Comparison of ENCODE assay signal across 15 cellular contexts in genomic region chr10:13971586-13972475, GRCh38.
DNase-seq lines count a peak whose midpoint lies in the region; ATAC-seq, FAIRE-seq and TF ChIP-seq lines count a peak whose summit lies in the region.
"Had no signal": no experiment of that assay in that cellular context is flagged by ENCODE, and none has a peak within 500 bp of the region (broad histone marks: within the 10 kb centered on the region; RNA-seq: fewer than 3 reads in every experiment).

No MANE protein-coding gene starts in this region.

- intact Hi-C loops in IMR-90 (cut with micrococcal nuclease) (loop anchor here (5.0 kb wide), 1 partner anchor 100 kb away; no protein-coding TSS in a partner anchor), left lung (cut with DNase I) (no loop called here)

- H4K8ac ChIP-seq in IMR-90 (ENCODE audit: low read depth in 2 of 2, low read length in 2 of 2) = peak overlapping the region; percentile 18 to 95; a peak in 3 of 4 replicates
- H4K8ac ChIP-seq in H1 (ENCODE audit: extremely low read depth, insufficient read depth, low read length) = no peak overlapping the region

- ATAC-seq in IMR-90 (ENCODE audit: low read depth) (peak; percentile 57), left lung (no peak)
- ATAC-seq: esophagus mucosa had no signal

- H3K23ac ChIP-seq in IMR-90 (ENCODE audit: low read depth, low read length) (peak overlapping the region; percentile 52; the same call in 1 of the 2 replicates), H1 (ENCODE audit: insufficient read length) (no peak overlapping the region)

- H2BK120ac ChIP-seq in IMR-90 (ENCODE audit: low read depth, low read length) (peak overlapping the region; percentile 85), H1 (replicated peaks; ENCODE audit: low read depth, low read length) (no peak overlapping the region)

- FAIRE-seq in H1 (lab: Jason Lieb, UNC) = peak; percentile 52
- FAIRE-seq: islet of Langerhans had no signal

- H4K91ac ChIP-seq in IMR-90 (ENCODE audit: insufficient read depth, low read depth, low read length) (peak overlapping the region; percentile 76), H1 (replicated peaks; ENCODE audit: insufficient read length, low read length) (peak overlapping the region; percentile 48)

- H3K9me3 Mint-ChIP-seq in mesothelial cell of epicardium = no peaks in the 10 kb centered on the region

- H2AFZ ChIP-seq in IMR-90 (replicated peaks; ENCODE audit: low read length, poor library complexity) (peak overlapping the region; percentile 74), H1 (ENCODE audit: low read length) (peak overlapping the region; percentile 71; the same call in 1 of the 2 replicates)

- H2AK9ac ChIP-seq in IMR-90 (replicated peaks; ENCODE audit: low read depth, low read length, poor library complexity) = peak overlapping the region; percentile 31

- TF ChIP-seq POLR2A in IMR-90 (IDR thresholded peaks at IDR 0.05; ENCODE audit: low read depth, low read length) = no peak
- no peak for TF ChIP-seq POLR2A in H1 (IDR thresholded peaks at IDR 0.05; ENCODE audit: control extremely low read depth in 1 of 2, low read depth in 2 of 2, low read length in 2 of 2)

- dilution Hi-C loops in IMR-90 (cut with HindIII; ENCODE audit: low sequenced_read_pairs, unreplicated experiment) = no loop called here

- peaks cover 28% of the 10 kb centered on the region for H3K4me1 ChIP-seq in IMR-90 (ENCODE audit: control insufficient read depth, insufficient read depth, low read length)
- H3K4me1 ChIP-seq in H1 (replicated peaks in 1 of 4; ENCODE audit: control insufficient read depth in 3 of 4, insufficient read depth in 4 of 4, low read length in 3 of 4) = peaks cover 0 to 18% (median 9%) of the 10 kb centered on the region in 4 experiments; a peak in 5 of 7 replicates
- H3K4me1 ChIP-seq in left lung = no peaks in the 10 kb centered on the region
- H3K4me1 ChIP-seq: uterus had no signal

- peak overlapping the region; percentile 95 for H2BK12ac ChIP-seq in H1 (ENCODE audit: low read depth, low read length)

- peaks cover 6 to 21% of the 10 kb centered on the region in 2 experiments; a peak in 3 of 4 replicates for H3K79me1 ChIP-seq in IMR-90 (ENCODE audit: low read depth in 1 of 2, low read length in 2 of 2)
- H3K79me1 ChIP-seq in H1 (ENCODE audit: low read depth, low read length) = no peaks in the 10 kb centered on the region

- H3K4me2 ChIP-seq in IMR-90 (ENCODE audit: low read depth, low read length) (peak overlapping the region; percentile 45), H1 (ENCODE audit: insufficient read depth in 1 of 2, low read depth in 2 of 2, low read length in 2 of 2) (peak overlapping the region in 1 of 2 experiments; percentile 5; a peak in 1 of 4 replicates)

- H2BK20ac ChIP-seq in IMR-90 (ENCODE audit: low read depth, low read length) (peak overlapping the region; percentile 80), H1 (ENCODE audit: low read length) (no peak overlapping the region; the same call in 1 of the 2 replicates)

- H3K36me3 ChIP-seq in IMR-90 (ENCODE audit: control insufficient read depth, insufficient read depth, low read length) = no peaks in the 10 kb centered on the region
- H3K36me3 ChIP-seq in H1 (ENCODE audit: control insufficient read depth in 2 of 4, insufficient read depth in 4 of 4, low read length in 3 of 4) = no peaks in the 10 kb centered on the region
- H3K36me3 ChIP-seq in left lung = no peaks in the 10 kb centered on the region
- H3K36me3 ChIP-seq: uterus had no signal

- peak overlapping the region; percentile 55 for H3K9ac ChIP-seq in IMR-90 (ENCODE audit: low read depth, low read length)
- H3K9ac ChIP-seq in H1 (replicated peaks in 1 of 4; ENCODE audit: extremely low read depth in 1 of 4, low read depth in 3 of 4, low read length in 3 of 4) = no peak overlapping the region

- TF ChIP-seq EP300 in H1 (IDR thresholded peaks at IDR 0.05; ENCODE audit: borderline replicate concordance in 1 of 2, low read depth in 2 of 2, low read length in 2 of 2) = no peak

- no peak for TF ChIP-seq CTCF in IMR-90 (conservative IDR thresholded peaks at IDR 0.05; ENCODE audit: low read depth, low read length)
- no peak for TF ChIP-seq CTCF in H1 (IDR thresholded peaks at IDR 0.05; ENCODE audit: control extremely low read depth in 1 of 3, insufficient read depth in 1 of 3, low read depth in 1 of 3, low read length in 3 of 3)
- no peak for TF ChIP-seq CTCF in mesothelial cell of epicardium (IDR thresholded peaks at IDR 0.05; ENCODE audit: unreplicated experiment)
- no peak for TF ChIP-seq CTCF in left lung (IDR thresholded peaks at IDR 0.05)

- peak overlapping the region; percentile 82 for H3K4ac ChIP-seq in IMR-90 (ENCODE audit: low read depth, low read length)
- no peak overlapping the region for H3K4ac ChIP-seq in H1 (replicated peaks; ENCODE audit: insufficient read length, low read depth, low read length)

- H2BK5ac ChIP-seq in IMR-90 (ENCODE audit: low read depth, low read length, poor library complexity, severe bottlenecking) (peak overlapping the region; percentile 86), H1 (ENCODE audit: low read depth, low read length) (peak overlapping the region; percentile 71; the same call in 1 of the 2 replicates)

- H3K9me1 ChIP-seq in IMR-90 (ENCODE audit: insufficient read depth, low read length) = peaks cover 24% of the 10 kb centered on the region

- H3K4me3 ChIP-seq in IMR-90 (ENCODE audit: insufficient read depth, low read depth, low read length) (no peak overlapping the region), H1 (ENCODE audit: extremely low read depth in 1 of 4, insufficient read depth in 2 of 4, low read depth in 3 of 4, low read length in 4 of 4) (no peak overlapping the region), left lung (no peak overlapping the region)
- H3K4me3 ChIP-seq: uterus had no signal

- H4K5ac ChIP-seq in IMR-90 (ENCODE audit: low read depth, low read length) (peak overlapping the region; percentile 43), H1 (ENCODE audit: insufficient read length, low read depth, low read length) (no peak overlapping the region)

- WGBS in IMR-90 (ENCODE audit: extremely low coverage in 2 of 2, insufficient read length in 1 of 2), 2 experiments = 59% methylated on average over 6 of the region's 10 CpGs; no CpG with 5 or more reads in 1 of the 2 experiments
- WGBS in H1 (ENCODE audit: extremely low coverage in 1 of 2, insufficient coverage in 1 of 2, insufficient read length in 1 of 2, insufficient replicate concordance in 2 of 2, low coverage in 1 of 2, low lambda C conversion rate in 2 of 2, missing lambda C conversion rate in 1 of 2), 2 experiments = 83% methylated on average over 10 of the region's 10 CpGs; no CpG with 5 or more reads in 1 of the 2 experiments

- no TSS peak for BruUV-seq in IMR-90 (replicated peaks; lab: Mats Ljungman, UMichigan)

- no peaks in the 10 kb centered on the region for H3K79me2 ChIP-seq in H1 (ENCODE audit: control insufficient read depth in 1 of 2, insufficient read depth in 2 of 2, low read length in 2 of 2)

- H3K4me1 Mint-ChIP-seq in mesothelial cell of epicardium = peaks cover 44% of the 10 kb centered on the region

- H4K20me1 ChIP-seq in IMR-90 (ENCODE audit: insufficient read depth, low read length) (no peaks in the 10 kb centered on the region), H1 (replicated peaks in 1 of 2; ENCODE audit: control insufficient read depth in 1 of 2, insufficient read depth in 2 of 2, low read length in 2 of 2) (no peaks in the 10 kb centered on the region)

- no peaks in the 10 kb centered on the region for H3K36me3 Mint-ChIP-seq in mesothelial cell of epicardium

- H3K27me3 Mint-ChIP-seq in mesothelial cell of epicardium (ENCODE audit: low read depth) = no peaks in the 10 kb centered on the region

- peak overlapping the region; percentile 53 for H3K4me3 Mint-ChIP-seq in mesothelial cell of epicardium

- CTCF ChIA-PET in IMR-90 (lab: Yijun Ruan, JAX) = no interaction called here
- CTCF ChIA-PET in H1 (lab: Charles Lee; ENCODE audit: partially characterized antibody) = interaction anchor here (0.9 to 1.3 kb wide), 3 partner anchors 10 to 330 kb away, joined by 3 to 5 read pairs (median 3); no protein-coding TSS in a partner anchor

- TF ChIP-seq RAD21 in IMR-90 (IDR thresholded peaks at IDR 0.05; ENCODE audit: low read length) (no peak), H1 (IDR thresholded peaks at IDR 0.05 in 1 of 2, conservative IDR thresholded peaks at IDR 0.05 in 1 of 2; ENCODE audit: low read depth in 2 of 2, low read length in 2 of 2) (no peak)

- no peaks in the 10 kb centered on the region for H3K9me3 ChIP-seq in IMR-90 (ENCODE audit: control insufficient read depth, insufficient read depth, low read length)
- H3K9me3 ChIP-seq in H1 (ENCODE audit: insufficient read depth in 2 of 2, low read depth in 1 of 2, low read length in 1 of 2) = no peaks in the 10 kb centered on the region
- no peaks in the 10 kb centered on the region for H3K9me3 ChIP-seq in left lung
- H3K9me3 ChIP-seq: uterus had no signal

- H3K14ac ChIP-seq in IMR-90 (replicated peaks; ENCODE audit: low read depth, low read length) = peak overlapping the region; percentile 80
- H3K14ac ChIP-seq in H1 (ENCODE audit: insufficient read length) = no peak overlapping the region

- peak overlapping the region; percentile 70; the same call in 1 of the 2 replicates for H3K27ac ChIP-seq in IMR-90 (ENCODE audit: insufficient read depth, low read length)
- H3K27ac ChIP-seq in H1 (ENCODE audit: low read depth, low read length) = no peak overlapping the region
- no peak overlapping the region for H3K27ac ChIP-seq in left lung
- H3K27ac ChIP-seq: uterus, VCaP had no signal

- H2BK15ac ChIP-seq in IMR-90 (ENCODE audit: low read depth, low read length) = peak overlapping the region; percentile 54; the same call in 2 of the 3 replicates
- H2BK15ac ChIP-seq in H1 (ENCODE audit: low read length) = no peak overlapping the region; the same call in 1 of the 2 replicates

- peak overlapping the region; percentile 70 for H3K18ac ChIP-seq in IMR-90 (ENCODE audit: low read depth, low read length)
- H3K18ac ChIP-seq in H1 (ENCODE audit: extremely low read depth, low read length) = peak overlapping the region; percentile 2

- no peak overlapping the region for H3K27ac Mint-ChIP-seq in mesothelial cell of epicardium

- H3K56ac ChIP-seq in IMR-90 (ENCODE audit: extremely low read depth, insufficient read depth, low read length) (peak overlapping the region; percentile 66; the same call in 1 of the 2 replicates), H1 (replicated peaks; ENCODE audit: insufficient read length, low read depth, low read length) (no peak overlapping the region)

- H3K27me3 ChIP-seq in IMR-90 (ENCODE audit: control insufficient read depth, insufficient read depth, low read length) = no peaks in the 10 kb centered on the region
- H3K27me3 ChIP-seq in H1 (replicated peaks in 1 of 4; ENCODE audit: control insufficient read depth in 3 of 4, extremely low read depth in 1 of 4, insufficient read depth in 3 of 4, low read length in 3 of 4) = no peaks in the 10 kb centered on the region
- H3K27me3 ChIP-seq in left lung = no peaks in the 10 kb centered on the region
- H3K27me3 ChIP-seq: uterus had no signal

- DNase-seq in AG08395 (ENCODE audit: low spot score) = peak; percentile 40
- peak; percentile 86 for DNase-seq in IMR-90
- no peak for DNase-seq in H1 (ENCODE audit: low read depth in 1 of 2, low spot score in 2 of 2)
- no peak for DNase-seq in mesothelial cell of epicardium (ENCODE audit: low spot score in 2 of 2, unreplicated experiment in 2 of 2)
- no peak for DNase-seq in activated gamma-delta T cell (lab: John Stamatoyannopoulos, UW)
- DNase-seq in NCI-H446 treated with DMSO at 0.1 percent for 48 hours (lab: John Stamatoyannopoulos, UW) = no peak
- no peak for DNase-seq in effector CD4-positive, alpha-beta T cell
- no peak for DNase-seq in left lung
- DNase-seq: NCI-H1092 treated with DMSO at 0.1 percent for 48 hours; NCI-H526 treated with DMSO at 0.1 percent for 48 hours; stimulated activated CD4-positive, alpha-beta T cell treated with anti-CD3 and anti-CD28 coated beads, Interleukin-12 subunit alpha, Interleukin-12 subunit beta, amount 100 ng/mL, for 4 hours; uterus had no signal

- peak overlapping the region; percentile 73 for H2AK5ac ChIP-seq in IMR-90 (ENCODE audit: low read depth, low read length)
- H2AK5ac ChIP-seq in H1 (ENCODE audit: low read depth, low read length) = peak overlapping the region; percentile 84; the same call in 1 of the 2 replicates

- POLR2A ChIA-PET in IMR-90 (lab: Charles Lee; ENCODE audit: unreplicated experiment) (no interaction called here), H1 (lab: Charles Lee; ENCODE audit: partially characterized antibody) (interaction anchor here (1.1 to 1.4 kb wide), 2 partner anchors 11 to 185 kb away, joined by 3 to 6 read pairs; no protein-coding TSS in a partner anchor)

- H3K23me2 ChIP-seq in H1 (ENCODE audit: low read depth, low read length) = peaks cover 5% of the 10 kb centered on the region; the same call in 1 of the 2 replicates

- in situ Hi-C loops in IMR-90 (cut with MboI; ENCODE audit: low sequenced_read_pairs) = no loop called here

Comparison
In these comparisons a context has a peak if more than half of its experiments do, and no peak if none do; other contexts are left out.
1. DNase-seq: peak in AG08395 (single experiment) and IMR-90 (single experiment); none in H1 (0 of 2), mesothelial cell of epicardium (0 of 2), activated gamma-delta T cell (single experiment), NCI-H446 treated with DMSO at 0.1 percent for 48 hours (single experiment), effector CD4-positive, alpha-beta T cell (single experiment) and left lung (0 of 2).